ENCODE assay signal across 17 cellular contexts in the genomic region with DNA sequence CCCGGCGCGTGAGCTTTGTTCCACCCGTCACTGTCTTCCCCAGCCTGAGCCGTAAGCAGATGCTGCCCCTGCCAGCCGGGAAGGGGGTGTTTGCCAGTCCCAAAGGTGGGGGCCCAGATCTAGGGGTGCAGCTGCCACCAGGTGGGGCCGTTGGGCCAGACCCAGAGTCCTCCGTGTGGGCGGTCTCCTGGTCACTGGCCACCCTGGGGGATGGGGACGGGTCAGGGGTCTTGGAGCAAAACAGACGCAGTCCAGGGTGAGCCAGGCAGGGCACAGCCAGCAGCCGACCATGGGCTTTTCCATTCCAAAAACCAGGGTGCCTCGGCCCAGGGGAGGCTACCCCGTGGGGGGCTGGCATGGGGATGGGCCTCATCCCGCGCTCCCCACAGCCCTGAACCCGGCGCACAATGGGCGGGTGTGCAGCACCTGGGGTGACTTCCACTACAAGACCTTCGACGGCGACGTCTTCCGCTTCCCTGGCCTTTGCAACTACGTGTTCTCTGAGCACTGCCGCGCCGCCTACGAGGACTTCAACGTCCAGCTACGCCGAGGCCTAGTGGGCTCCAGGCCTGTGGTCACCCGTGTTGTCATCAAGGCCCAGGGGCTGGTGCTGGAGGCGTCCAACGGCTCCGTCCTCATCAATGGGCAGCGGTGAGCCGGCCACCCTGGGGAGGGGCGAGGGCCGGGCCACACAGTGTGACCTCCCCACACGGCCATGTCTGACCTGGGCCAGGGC. TPM values are rescaled to one million over a fixed set of nuclear protein-coding genes. Genes with fewer than 3 reads are reported as not detected.
DNase-seq lines count a peak whose midpoint lies in the region; ATAC-seq and TF ChIP-seq lines count a peak whose summit lies in the region.
"Had no signal": no experiment of that assay in that cellular context is flagged by ENCODE, and none has a peak within 500 bp of the region (broad histone marks: within the 10 kb centered on the region; RNA-seq: fewer than 3 reads in every experiment).

No MANE protein-coding gene starts in this region.

- no peak overlapping the region for H2AFZ ChIP-seq in SK-N-SH (ENCODE audit: low read depth)
- H2AFZ ChIP-seq in OCI-LY3 (ENCODE audit: low read depth, low read length), result no peak overlapping the region
- H2AFZ ChIP-seq in smooth muscle cell (ENCODE audit: low read depth), result no peak overlapping the region

- WGBS in SK-N-SH (ENCODE audit: low lambda C conversion rate), result 79% methylated on average over 17 of the region's 41 CpGs
- WGBS in psoas muscle, 3 donors, result 67 to 74% (median 68%) methylated on average over 37 to 41 of the region's 41 CpGs
- 91% methylated on average over 40 of the region's 41 CpGs for WGBS in smooth muscle cell (ENCODE audit: low lambda C conversion rate)

- H3F3A ChIP-seq in SK-N-SH (replicated peaks; ENCODE audit: insufficient read depth), result no peaks in the 10 kb centered on the region
- no peaks in the 10 kb centered on the region for H3F3A ChIP-seq in smooth muscle cell (ENCODE audit: low read depth)

- H3K4me1 ChIP-seq in SK-N-SH (ENCODE audit: control insufficient read depth in 1 of 2, insufficient read depth in 2 of 2, low read depth in 1 of 2, low read length in 1 of 2) (peaks cover 0 to 2% of the 10 kb centered on the region in 2 experiments; a peak in 1 of 4 replicates), OCI-LY3 (ENCODE audit: low read length) (no peaks in the 10 kb centered on the region), psoas muscle (no peaks in the 10 kb centered on the region), smooth muscle cell (ENCODE audit: low read depth) (no peaks in the 10 kb centered on the region)

- TF ChIP-seq CTCF in SK-N-SH (IDR thresholded peaks at IDR 0.05) (no peak), OCI-LY3 (IDR thresholded peaks at IDR 0.05; ENCODE audit: low read depth, low read length) (peak; percentile 26; the same call in 1 of the 2 replicates), psoas muscle (IDR thresholded peaks at IDR 0.05) (no peak), smooth muscle cell (IDR thresholded peaks at IDR 0.05; ENCODE audit: borderline replicate concordance, insufficient read depth, poor library complexity, severe bottlenecking) (no peak)

- no peaks in the 10 kb centered on the region for H3K9me3 ChIP-seq in SK-N-SH
- no peaks in the 10 kb centered on the region for H3K9me3 ChIP-seq in OCI-LY3 (ENCODE audit: insufficient read depth, low read length)
- no peaks in the 10 kb centered on the region for H3K9me3 ChIP-seq in psoas muscle
- H3K9me3 ChIP-seq in smooth muscle cell (replicated peaks; ENCODE audit: low read depth), result no peaks in the 10 kb centered on the region
- H3K9me3 ChIP-seq: breast epithelium had no signal

- no peaks in the 10 kb centered on the region for H4K20me1 ChIP-seq in SK-N-SH (ENCODE audit: insufficient read depth)
- no peaks in the 10 kb centered on the region for H4K20me1 ChIP-seq in OCI-LY3 (ENCODE audit: insufficient read depth, low read length)
- no peaks in the 10 kb centered on the region for H4K20me1 ChIP-seq in smooth muscle cell (ENCODE audit: low read depth)

- H3K36me3 ChIP-seq in SK-N-SH (replicated peaks in 1 of 2; ENCODE audit: control insufficient read depth in 1 of 2, insufficient read depth in 2 of 2, low read length in 1 of 2), result no peaks in the 10 kb centered on the region
- H3K36me3 ChIP-seq in OCI-LY3 (replicated peaks; ENCODE audit: low read depth, low read length), result no peaks in the 10 kb centered on the region
- H3K36me3 ChIP-seq in psoas muscle (ENCODE audit: insufficient read depth in 1 of 2, low read depth in 1 of 2), result no peaks in the 10 kb centered on the region
- H3K36me3 ChIP-seq in smooth muscle cell (ENCODE audit: low read depth), result no peaks in the 10 kb centered on the region
- H3K36me3 ChIP-seq: breast epithelium had no signal

- H3K27me3 ChIP-seq in SK-N-SH (ENCODE audit: insufficient read depth) (no peaks in the 10 kb centered on the region), OCI-LY3 (ENCODE audit: low read depth, low read length) (no peaks in the 10 kb centered on the region), psoas muscle (ENCODE audit: insufficient read depth in 3 of 3, low read length in 2 of 3) (peaks cover 0 to 80% (median 6%) of the 10 kb centered on the region in 3 donors), smooth muscle cell (ENCODE audit: low read depth) (no peaks in the 10 kb centered on the region)

- CTCF ChIA-PET in SK-N-SH (lab: Yijun Ruan, JAX), result interaction anchor here (1.1 to 2.0 kb wide), 3 partner anchors 26 to 291 kb away, joined by 3 to 5 read pairs (median 4); no protein-coding TSS in a partner anchor

- DNase-seq in SK-N-SH (peak; percentile 55), left ventricle myocardium superior (peak; percentile 27), psoas muscle (peak; percentile 14 to 54), smooth muscle cell (lab: John Stamatoyannopoulos, UW; ENCODE audit: unreplicated experiment) (no peak), cerebellar cortex (ENCODE audit: low spot score) (no peak)
- DNase-seq: activated CD4-positive, alpha-beta memory T cell treated with anti-CD3 and anti-CD28 coated beads, Interleukin-2, amount 10 ng/mL, durations not matched to agents 7 days and 5 days; activated gamma-delta T cell; NCI-H1048; NCI-H226; small intestine had no signal

- H3K4me2 ChIP-seq in SK-N-SH, result no peak overlapping the region
- no peak overlapping the region for H3K4me2 ChIP-seq in OCI-LY3 (ENCODE audit: low read length)
- H3K4me2 ChIP-seq in smooth muscle cell, result no peak overlapping the region

- TF ChIP-seq EP300 in SK-N-SH (IDR thresholded peaks at IDR 0.05; ENCODE audit: borderline replicate concordance in 1 of 2, low read depth in 1 of 2, low read length in 1 of 2), result no peak

- TF ChIP-seq RAD21 in SK-N-SH (IDR thresholded peaks at IDR 0.05; ENCODE audit: low read length), result no peak

- no peak overlapping the region for H3K4me3 ChIP-seq in SK-N-SH (ENCODE audit: low read depth in 2 of 2, low read length in 1 of 2)
- H3K4me3 ChIP-seq in OCI-LY3 (ENCODE audit: low read length), result no peak overlapping the region
- H3K4me3 ChIP-seq in psoas muscle, result no peak overlapping the region
- no peak overlapping the region for H3K4me3 ChIP-seq in smooth muscle cell
- H3K4me3 ChIP-seq: breast epithelium had no signal

- H3K79me2 ChIP-seq in SK-N-SH (ENCODE audit: insufficient read depth), result no peaks in the 10 kb centered on the region
- H3K79me2 ChIP-seq in OCI-LY3 (ENCODE audit: low read length), result no peaks in the 10 kb centered on the region
- no peaks in the 10 kb centered on the region for H3K79me2 ChIP-seq in smooth muscle cell (ENCODE audit: low read depth)

- POLR2A ChIA-PET in SK-N-SH (lab: Yijun Ruan, JAX), result no interaction called here

- H3K27ac ChIP-seq in SK-N-SH (ENCODE audit: low read depth in 2 of 2, low read length in 1 of 2), result no peak overlapping the region
- H3K27ac ChIP-seq in OCI-LY3 (ENCODE audit: low read length), result no peak overlapping the region
- H3K27ac ChIP-seq in psoas muscle, result no peak overlapping the region
- no peak overlapping the region for H3K27ac ChIP-seq in smooth muscle cell (ENCODE audit: low read depth)
- H3K27ac ChIP-seq: 22Rv1 had no signal

- H3K9ac ChIP-seq in SK-N-SH (no peak overlapping the region), OCI-LY3 (ENCODE audit: low read length) (no peak overlapping the region), smooth muscle cell (ENCODE audit: low read depth) (no peak overlapping the region)

- H3K9me2 ChIP-seq in SK-N-SH, result no peaks in the 10 kb centered on the region

- intact Hi-C loops in left ventricle myocardium superior (cut with micrococcal nuclease) (no loop called here), psoas muscle (cut with DNase I) (no loop called here)

- no peak for ATAC-seq in SK-N-SH treated with all-trans-retinoic acid at 6 μM for 48 hours
- ATAC-seq in left ventricle myocardium superior, result no peak
- no peak for ATAC-seq in psoas muscle
- ATAC-seq in GM21576 (IDR thresholded peaks at IDR 0.05; ENCODE audit: unreplicated experiment), result no peak

TF ChIP-seq in SK-N-SH, 30 proteins besides CTCF, POLR2A, EP300 and RAD21 (continues in another document):
- TF ChIP-seq POLR2AphosphoS5 (IDR thresholded peaks at IDR 0.05; ENCODE audit: low read depth, low read length) (no peak), TAF1 (IDR thresholded peaks at IDR 0.05; ENCODE audit: borderline replicate concordance, low read depth, low read length) (no peak), FOXM1 (IDR thresholded peaks at IDR 0.05; ENCODE audit: low read depth) (no peak), JUND (IDR thresholded peaks at IDR 0.05) (no peak)
- TF ChIP-seq, protein P1, sequence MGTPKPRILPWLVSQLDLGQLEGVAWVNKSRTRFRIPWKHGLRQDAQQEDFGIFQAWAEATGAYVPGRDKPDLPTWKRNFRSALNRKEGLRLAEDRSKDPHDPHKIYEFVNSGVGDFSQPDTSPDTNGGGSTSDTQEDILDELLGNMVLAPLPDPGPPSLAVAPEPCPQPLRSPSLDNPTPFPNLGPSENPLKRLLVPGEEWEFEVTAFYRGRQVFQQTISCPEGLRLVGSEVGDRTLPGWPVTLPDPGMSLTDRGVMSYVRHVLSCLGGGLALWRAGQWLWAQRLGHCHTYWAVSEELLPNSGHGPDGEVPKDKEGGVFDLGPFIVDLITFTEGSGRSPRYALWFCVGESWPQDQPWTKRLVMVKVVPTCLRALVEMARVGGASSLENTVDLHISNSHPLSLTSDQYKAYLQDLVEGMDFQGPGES (IDR thresholded peaks at IDR 0.05; ENCODE audit: low read depth, low read length), result no peak

TF ChIP-seq in SK-N-SH treated with all-trans-retinoic acid at 6 μM for 48 hours, 23 proteins besides CTCF, POLR2A, EP300 and RAD21 (continues in another document):
- TF ChIP-seq, protein P2, sequence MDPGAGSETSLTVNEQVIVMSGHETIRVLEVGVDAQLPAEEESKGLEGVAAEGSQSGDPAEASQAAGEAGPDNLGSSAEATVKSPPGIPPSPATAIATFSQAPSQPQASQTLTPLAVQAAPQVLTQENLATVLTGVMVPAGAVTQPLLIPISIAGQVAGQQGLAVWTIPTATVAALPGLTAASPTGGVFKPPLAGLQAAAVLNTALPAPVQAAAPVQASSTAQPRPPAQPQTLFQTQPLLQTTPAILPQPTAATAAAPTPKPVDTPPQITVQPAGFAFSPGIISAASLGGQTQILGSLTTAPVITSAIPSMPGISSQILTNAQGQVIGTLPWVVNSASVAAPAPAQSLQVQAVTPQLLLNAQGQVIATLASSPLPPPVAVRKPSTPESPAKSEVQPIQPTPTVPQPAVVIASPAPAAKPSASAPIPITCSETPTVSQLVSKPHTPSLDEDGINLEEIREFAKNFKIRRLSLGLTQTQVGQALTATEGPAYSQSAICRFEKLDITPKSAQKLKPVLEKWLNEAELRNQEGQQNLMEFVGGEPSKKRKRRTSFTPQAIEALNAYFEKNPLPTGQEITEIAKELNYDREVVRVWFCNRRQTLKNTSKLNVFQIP (CRISPR knock-in tag; IDR thresholded peaks at IDR 0.05; ENCODE audit: borderline replicate concordance, low read depth), result no peak
- TF ChIP-seq ARNTL (CRISPR knock-in tag; IDR thresholded peaks at IDR 0.05; ENCODE audit: borderline replicate concordance, low read depth), result no peak

RNA-seq across cellular contexts. Expression of gene MUC5B, which starts 3.5 kb away (rescaled TPM):
- polyA plus RNA-seq in SK-N-SH (2012; rRNA removed) (not detected in 2 replicates), psoas muscle (under 1 TPM in 1 of 3 donors, not detected in 2; under 0.01 TPM), smooth muscle cell (0.15 TPM in 1 of 2 replicates, not detected in the other)
- polyA plus RNA-seq in SK-N-SH (2012; cell fraction: cytosol; rRNA removed), result not detected in 2 replicates
- polyA plus RNA-seq in SK-N-SH (2012; cell fraction: nucleus; rRNA removed), result not detected in 2 replicates
- total RNA-seq in left ventricle myocardium superior (not detected), psoas muscle (under 1 TPM in 3 of 4 donors, not detected in 1; 0.02 to 0.41 (median 0.20) TPM), smooth muscle cell (not detected in 2 replicates)
- total RNA-seq: activated CD4-positive, alpha-beta memory T cell treated with anti-CD3 and anti-CD28 coated beads, Interleukin-2, amount 10 ng/mL, durations not matched to agents 7 days and 5 days; kidney epithelial cell; T-helper 2 cell treated with Interferon-gamma antibody and Interleukin-4, amounts not matched to agents 100 ng/mL and 5 ng/mL, for 36 hours had no signal

Comparison
In these comparisons a context has a peak if more than half of its experiments do, and no peak if none do; other contexts are left out.
1. DNase-seq: peak in SK-N-SH (single experiment), left ventricle myocardium superior (single experiment) and psoas muscle (2 of 2); none in smooth muscle cell (single experiment) and cerebellar cortex (single experiment).